In the genomic region with DNA sequence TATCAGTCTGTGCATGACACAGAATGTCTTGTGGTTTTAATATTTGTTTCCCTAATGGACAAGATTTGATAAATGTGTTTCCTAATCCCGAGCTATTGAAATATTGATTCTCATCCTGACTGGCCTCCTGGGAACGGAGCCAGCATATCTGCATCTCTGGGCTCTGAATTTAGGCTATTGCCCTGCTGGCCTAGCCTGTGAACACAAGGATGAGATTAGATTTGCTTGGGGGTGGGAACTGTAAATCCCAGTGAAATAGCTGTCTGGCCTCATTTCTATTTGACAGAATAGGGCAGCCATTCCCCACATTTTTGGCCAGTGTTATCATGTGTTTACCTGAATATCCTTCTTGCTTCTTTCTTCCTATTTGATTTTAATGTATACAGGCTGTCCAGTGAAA, we compare ENCODE assay signal across 23 cellular contexts.
DNase-seq lines count a peak whose midpoint lies in the region; ATAC-seq, FAIRE-seq and TF ChIP-seq lines count a peak whose summit lies in the region.
"Had no signal": no experiment of that assay in that cellular context is flagged by ENCODE, and none has a peak within 500 bp of the region (broad histone marks: within the 10 kb centered on the region; RNA-seq: fewer than 3 reads in every experiment).

No MANE protein-coding gene starts in this region.

- H2AFZ ChIP-seq in HepG2 (ENCODE audit: low read length), result no peak overlapping the region

- 16% methylated on average over 2 of the region's 2 CpGs for WGBS in liver
- 0% methylated on average over 2 of the region's 2 CpGs for WGBS in HepG2 (ENCODE audit: low lambda C conversion rate)
- 6 to 54% (median 48%) methylated on average over 2 of the region's 2 CpGs for WGBS in adrenal gland, 4 donors

- H3K4me1 ChIP-seq in liver (ENCODE audit: control insufficient read depth in 4 of 4, insufficient read depth in 4 of 4, low read length in 3 of 4) (no peaks in the 10 kb centered on the region), HepG2 (ENCODE audit: insufficient read depth, low read length) (peaks cover 11% of the 10 kb centered on the region), adrenal gland (replicated peaks in 1 of 2) (no peaks in the 10 kb centered on the region)
- H3K4me1 ChIP-seq: psoas muscle had no signal

- in situ Hi-C loops in HepG2 (cut with HindIII; ENCODE audit: extremely low pct_ligation_motif_present, low pct_unique_long_range_greater_than_20kb), result no loop called here

- TF ChIP-seq CTCF in liver (IDR thresholded peaks at IDR 0.05; ENCODE audit: low read depth, low read length, missing input control) (no peak), HepG2 (CRISPR knock-in tag; IDR thresholded peaks at IDR 0.05) (no peak), bronchial epithelial cell (IDR thresholded peaks at IDR 0.05; ENCODE audit: insufficient read depth, low read length, severe bottlenecking) (no peak), adrenal gland (IDR thresholded peaks at IDR 0.05) (no peak)

- DNase-seq in HepG2 (ENCODE audit: low spot score) (no peak), bronchial epithelial cell (ENCODE audit: low read depth) (peak; percentile 16), left lobe of liver (ENCODE audit: low spot score) (no peak), posterior vena cava (ENCODE audit: low spot score) (no peak), adrenal gland (no peak), NCI-H1092 (lab: John Stamatoyannopoulos, UW) (no peak)
- DNase-seq: activated CD4-positive, alpha-beta T cell treated with anti-CD3 and anti-CD28 coated beads for 36 hours; activated CD8-positive, alpha-beta T cell treated with anti-CD3 and anti-CD28 coated beads, Interleukin-2, amount 10 ng/mL, durations not matched to agents 7 days and 5 days; AML-193; CD4-positive, alpha-beta memory T cell; effector CD4-positive, alpha-beta T cell; foreskin melanocyte; heart right ventricle; naive B cell; NCI-H1105 treated with DMSO at 0.1 percent for 48 hours; NCI-H2029 treated with DMSO at 0.1 percent for 48 hours; NCI-H774; psoas muscle; stimulated activated naive CD4-positive, alpha-beta T cell treated with Interleukin-2 at 50 U/mL for 16 hours had no signal

- CTCF ChIA-PET in HepG2 (lab: Yijun Ruan, JAX; ENCODE audit: low intra/inter-chr PET ratio, low total read pairs), result no interaction called here

- H3K36me3 ChIP-seq in liver (ENCODE audit: control insufficient read depth in 4 of 4, insufficient read depth in 3 of 4, low read depth in 1 of 4, low read length in 3 of 4), result no peaks in the 10 kb centered on the region
- H3K36me3 ChIP-seq in HepG2 (replicated peaks in 1 of 2; ENCODE audit: control insufficient read depth in 1 of 2, insufficient read depth in 2 of 2, low read length in 2 of 2), result no peaks in the 10 kb centered on the region
- no peaks in the 10 kb centered on the region for H3K36me3 ChIP-seq in bronchial epithelial cell (ENCODE audit: control insufficient read depth, insufficient read depth, low read length)
- H3K36me3 ChIP-seq in adrenal gland (replicated peaks in 1 of 2), result no peaks in the 10 kb centered on the region
- H3K36me3 ChIP-seq: heart right ventricle had no signal

- TF ChIP-seq POLR2A in HepG2 (IDR thresholded peaks at IDR 0.05; ENCODE audit: insufficient read depth in 1 of 2, low read depth in 2 of 2, low read length in 2 of 2) (no peak), adrenal gland (IDR thresholded peaks at IDR 0.05) (no peak)

- H3K9ac ChIP-seq in liver (ENCODE audit: low read depth in 1 of 2, low read length in 2 of 2) (no peak overlapping the region), HepG2 (ENCODE audit: insufficient read depth, low read depth, low read length) (no peak overlapping the region)

- no peak overlapping the region for H3K27ac ChIP-seq in liver (ENCODE audit: low read depth in 1 of 2, low read length in 2 of 2)
- H3K27ac ChIP-seq in HepG2 (ENCODE audit: extremely low read length, insufficient read depth, low read length), result no peak overlapping the region
- no peak overlapping the region for H3K27ac ChIP-seq in adrenal gland
- H3K27ac ChIP-seq: heart right ventricle, psoas muscle had no signal

- H3K9me3 ChIP-seq in liver (ENCODE audit: control insufficient read depth in 4 of 4, low read length in 3 of 4), result no peaks in the 10 kb centered on the region
- H3K9me3 ChIP-seq in HepG2 (ENCODE audit: low read length), result no peaks in the 10 kb centered on the region
- H3K9me3 ChIP-seq in adrenal gland (replicated peaks in 1 of 3), result no peaks in the 10 kb centered on the region
- H3K9me3 ChIP-seq: heart right ventricle, psoas muscle had no signal

- no peak overlapping the region for H3K4me2 ChIP-seq in HepG2 (ENCODE audit: low read depth, low read length)

- H3K4me3 ChIP-seq in liver (ENCODE audit: low read depth in 1 of 3, low read length in 3 of 3), result no peak overlapping the region
- no peak overlapping the region for H3K4me3 ChIP-seq in HepG2 (replicated peaks in 1 of 3; ENCODE audit: insufficient read depth in 1 of 3, low read depth in 2 of 3, low read length in 3 of 3)
- no peak overlapping the region for H3K4me3 ChIP-seq in bronchial epithelial cell (ENCODE audit: low read depth, low read length)
- H3K4me3 ChIP-seq in adrenal gland, result no peak overlapping the region
- H3K4me3 ChIP-seq: heart right ventricle, psoas muscle had no signal

- no peaks in the 10 kb centered on the region for H3K79me2 ChIP-seq in HepG2 (ENCODE audit: insufficient read depth, low read length)

- TF ChIP-seq EP300 in HepG2 (IDR thresholded peaks at IDR 0.05; ENCODE audit: low read depth in 2 of 2, low read length in 2 of 2), result no peak
- no peak for TF ChIP-seq EP300 in HepG2 (CRISPR knock-in tag; IDR thresholded peaks at IDR 0.05; ENCODE audit: borderline replicate concordance)

- H3K27me3 ChIP-seq in liver (ENCODE audit: control insufficient read depth in 4 of 4, insufficient read depth in 4 of 4, low read length in 3 of 4) (no peaks in the 10 kb centered on the region), HepG2 (ENCODE audit: control insufficient read depth in 1 of 2, insufficient read depth in 2 of 2, low read length in 2 of 2) (peaks cover 0 to 7% of the 10 kb centered on the region in 2 experiments; a peak in 2 of 5 replicates), bronchial epithelial cell (ENCODE audit: control insufficient read depth, insufficient read depth, low read length) (no peaks in the 10 kb centered on the region), adrenal gland (no peaks in the 10 kb centered on the region)
- H3K27me3 ChIP-seq: heart right ventricle had no signal

- POLR2A ChIA-PET in HepG2 (lab: Yijun Ruan, JAX), result no interaction called here

- BruUV-seq in HepG2 (replicated peaks; lab: Mats Ljungman, UMichigan), result no TSS peak

- no peak for FAIRE-seq in HepG2 (lab: Jason Lieb, UNC)
- no peak for FAIRE-seq in bronchial epithelial cell (lab: Jason Lieb, UNC)
- FAIRE-seq: GM12891, H1 had no signal

- ATAC-seq in HepG2 (no peak), left lobe of liver (peak; percentile 64), HG02870 (IDR thresholded peaks at IDR 0.05; ENCODE audit: unreplicated experiment) (no peak)
- ATAC-seq: activated CD4-positive, alpha-beta T cell treated with anti-CD3 and anti-CD28 coated beads for 36 hours; activated CD8-positive, alpha-beta T cell treated with anti-CD3 and anti-CD28 coated beads, Interleukin-2, amount 10 ng/mL, durations not matched to agents 7 days and 5 days; heart right ventricle; psoas muscle had no signal

- intact Hi-C loops in HepG2 (cut with micrococcal nuclease; ENCODE audit: unreplicated experiment), result no loop called here
- intact Hi-C loops in posterior vena cava (cut with DNase I), result no loop called here
- intact Hi-C loops in adrenal gland (cut with DNase I), result no loop called here

- TF ChIP-seq RAD21 in liver (IDR thresholded peaks at IDR 0.05) (peak; percentile 8 to 50), HepG2 (CRISPR knock-in tag; IDR thresholded peaks at IDR 0.05) (no peak)

- H4K20me1 ChIP-seq in HepG2 (ENCODE audit: insufficient read depth, low read length), result no peaks in the 10 kb centered on the region

TF ChIP-seq in liver, 16 proteins besides CTCF, POLR2A, EP300 and RAD21 (continues in another document):
- TF ChIP-seq HNF4A (conservative IDR thresholded peaks at IDR 0.05), result no peak

TF ChIP-seq in HepG2, 621 proteins besides CTCF, POLR2A, EP300 and RAD21 (continues in another document):
- no peak for TF ChIP-seq ZNF101 (CRISPR knock-in tag; IDR thresholded peaks at IDR 0.05; ENCODE audit: borderline replicate concordance, low read depth)
- TF ChIP-seq ZNF788 (CRISPR knock-in tag; IDR thresholded peaks at IDR 0.05; ENCODE audit: borderline replicate concordance), result no peak
- TF ChIP-seq NAIF1 (CRISPR knock-in tag; IDR thresholded peaks at IDR 0.05; ENCODE audit: borderline replicate concordance), result no peak
- TF ChIP-seq SIX1 (CRISPR knock-in tag; IDR thresholded peaks at IDR 0.05; ENCODE audit: borderline replicate concordance), result no peak
- no peak for TF ChIP-seq MTA3 (CRISPR knock-in tag; IDR thresholded peaks at IDR 0.05)
- TF ChIP-seq RFX1 (IDR thresholded peaks at IDR 0.05), result no peak
- no peak for TF ChIP-seq ZNF747 (CRISPR knock-in tag; IDR thresholded peaks at IDR 0.05; ENCODE audit: borderline replicate concordance)
- no peak for TF ChIP-seq ZNF629 (CRISPR knock-in tag; conservative IDR thresholded peaks at IDR 0.05)
- TF ChIP-seq MTF1 (CRISPR knock-in tag; IDR thresholded peaks at IDR 0.05), result no peak
- TF ChIP-seq, protein P1, sequence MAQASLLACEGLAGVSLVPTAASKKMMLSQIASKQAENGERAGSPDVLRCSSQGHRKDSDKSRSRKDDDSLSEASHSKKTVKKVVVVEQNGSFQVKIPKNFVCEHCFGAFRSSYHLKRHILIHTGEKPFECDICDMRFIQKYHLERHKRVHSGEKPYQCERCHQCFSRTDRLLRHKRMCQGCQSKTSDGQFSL (CRISPR knock-in tag; IDR thresholded peaks at IDR 0.05), result no peak
- TF ChIP-seq, protein P2, sequence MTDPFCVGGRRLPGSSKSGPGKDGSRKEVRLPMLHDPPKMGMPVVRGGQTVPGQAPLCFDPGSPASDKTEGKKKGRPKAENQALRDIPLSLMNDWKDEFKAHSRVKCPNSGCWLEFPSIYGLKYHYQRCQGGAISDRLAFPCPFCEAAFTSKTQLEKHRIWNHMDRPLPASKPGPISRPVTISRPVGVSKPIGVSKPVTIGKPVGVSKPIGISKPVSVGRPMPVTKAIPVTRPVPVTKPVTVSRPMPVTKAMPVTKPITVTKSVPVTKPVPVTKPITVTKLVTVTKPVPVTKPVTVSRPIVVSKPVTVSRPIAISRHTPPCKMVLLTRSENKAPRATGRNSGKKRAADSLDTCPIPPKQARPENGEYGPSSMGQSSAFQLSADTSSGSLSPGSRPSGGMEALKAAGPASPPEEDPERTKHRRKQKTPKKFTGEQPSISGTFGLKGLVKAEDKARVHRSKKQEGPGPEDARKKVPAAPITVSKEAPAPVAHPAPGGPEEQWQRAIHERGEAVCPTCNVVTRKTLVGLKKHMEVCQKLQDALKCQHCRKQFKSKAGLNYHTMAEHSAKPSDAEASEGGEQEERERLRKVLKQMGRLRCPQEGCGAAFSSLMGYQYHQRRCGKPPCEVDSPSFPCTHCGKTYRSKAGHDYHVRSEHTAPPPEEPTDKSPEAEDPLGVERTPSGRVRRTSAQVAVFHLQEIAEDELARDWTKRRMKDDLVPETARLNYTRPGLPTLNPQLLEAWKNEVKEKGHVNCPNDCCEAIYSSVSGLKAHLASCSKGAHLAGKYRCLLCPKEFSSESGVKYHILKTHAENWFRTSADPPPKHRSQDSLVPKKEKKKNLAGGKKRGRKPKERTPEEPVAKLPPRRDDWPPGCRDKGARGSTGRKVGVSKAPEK (CRISPR knock-in tag; IDR thresholded peaks at IDR 0.05; ENCODE audit: borderline replicate concordance), result no peak
